Comparison of ENCODE assay signal across 1 cellular context in the genomic region with DNA sequence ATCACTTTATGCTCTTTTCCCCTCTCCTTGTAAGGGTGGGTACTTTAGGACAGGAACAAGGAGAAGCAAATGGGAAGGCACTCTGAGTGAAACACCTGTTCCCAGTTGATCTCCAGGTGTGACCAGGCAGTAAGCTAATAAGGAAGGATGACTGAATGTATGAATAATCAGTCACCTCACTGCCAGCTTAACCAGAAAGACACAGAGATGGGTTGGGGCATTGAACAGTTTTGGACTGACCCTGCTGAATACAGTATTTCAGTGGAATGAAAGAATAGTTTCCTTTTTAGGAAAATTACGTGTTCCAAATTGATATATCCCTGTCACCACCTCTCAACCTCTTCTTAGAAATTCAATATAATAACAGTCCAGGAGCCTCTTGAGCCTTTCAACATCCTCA.
TF ChIP-seq lines count a peak whose summit lies in the region.

No MANE protein-coding gene starts in this region.

TF ChIP-seq in SK-N-SH, 30 proteins besides CTCF, POLR2A, EP300 and RAD21 (continued from another document):
- TF ChIP-seq, protein P1, sequence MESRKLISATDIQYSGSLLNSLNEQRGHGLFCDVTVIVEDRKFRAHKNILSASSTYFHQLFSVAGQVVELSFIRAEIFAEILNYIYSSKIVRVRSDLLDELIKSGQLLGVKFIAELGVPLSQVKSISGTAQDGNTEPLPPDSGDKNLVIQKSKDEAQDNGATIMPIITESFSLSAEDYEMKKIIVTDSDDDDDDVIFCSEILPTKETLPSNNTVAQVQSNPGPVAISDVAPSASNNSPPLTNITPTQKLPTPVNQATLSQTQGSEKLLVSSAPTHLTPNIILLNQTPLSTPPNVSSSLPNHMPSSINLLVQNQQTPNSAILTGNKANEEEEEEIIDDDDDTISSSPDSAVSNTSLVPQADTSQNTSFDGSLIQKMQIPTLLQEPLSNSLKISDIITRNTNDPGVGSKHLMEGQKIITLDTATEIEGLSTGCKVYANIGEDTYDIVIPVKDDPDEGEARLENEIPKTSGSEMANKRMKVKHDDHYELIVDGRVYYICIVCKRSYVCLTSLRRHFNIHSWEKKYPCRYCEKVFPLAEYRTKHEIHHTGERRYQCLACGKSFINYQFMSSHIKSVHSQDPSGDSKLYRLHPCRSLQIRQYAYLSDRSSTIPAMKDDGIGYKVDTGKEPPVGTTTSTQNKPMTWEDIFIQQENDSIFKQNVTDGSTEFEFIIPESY (IDR thresholded peaks at IDR 0.05; ENCODE audit: borderline replicate concordance, low read depth) = no peak
- TF ChIP-seq, protein P2, sequence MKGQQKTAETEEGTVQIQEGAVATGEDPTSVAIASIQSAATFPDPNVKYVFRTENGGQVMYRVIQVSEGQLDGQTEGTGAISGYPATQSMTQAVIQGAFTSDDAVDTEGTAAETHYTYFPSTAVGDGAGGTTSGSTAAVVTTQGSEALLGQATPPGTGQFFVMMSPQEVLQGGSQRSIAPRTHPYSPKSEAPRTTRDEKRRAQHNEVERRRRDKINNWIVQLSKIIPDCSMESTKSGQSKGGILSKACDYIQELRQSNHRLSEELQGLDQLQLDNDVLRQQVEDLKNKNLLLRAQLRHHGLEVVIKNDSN (IDR thresholded peaks at IDR 0.05; ENCODE audit: borderline replicate concordance, low read depth) = no peak
- TF ChIP-seq PBX3 (IDR thresholded peaks at IDR 0.05) (no peak), TCF12 (IDR thresholded peaks at IDR 0.05) (no peak), RCOR1 (IDR thresholded peaks at IDR 0.05; ENCODE audit: low read length) (no peak), NRF1 (IDR thresholded peaks at IDR 0.05; ENCODE audit: low read depth, low read length) (no peak), NFIC (IDR thresholded peaks at IDR 0.05; ENCODE audit: borderline replicate concordance) (no peak), ELF1 (IDR thresholded peaks at IDR 0.05) (no peak), MXI1 (IDR thresholded peaks at IDR 0.05; ENCODE audit: low read depth, low read length) (no peak), TEAD4 (IDR thresholded peaks at IDR 0.05; ENCODE audit: borderline replicate concordance, insufficient read depth) (no peak), JUND (IDR thresholded peaks at IDR 0.05) (no peak), GATA2 (CRISPR knock-in tag; IDR thresholded peaks at IDR 0.05) (no peak), FOXJ3 (CRISPR knock-in tag; IDR thresholded peaks at IDR 0.05) (no peak), FOXM1 (IDR thresholded peaks at IDR 0.05; ENCODE audit: low read depth) (no peak), MEF2A (IDR thresholded peaks at IDR 0.05; ENCODE audit: borderline replicate concordance, low read depth) (no peak), USF2 (IDR thresholded peaks at IDR 0.05; ENCODE audit: borderline replicate concordance, low read depth, low read length) (no peak)
TF ChIP-seq in SK-N-SH: peak in this region for 0.
